ENCODE assay signal across 11 cellular contexts in genomic region chr14:104863131-104863862, GRCh38. TPM values are rescaled to one million over a fixed set of nuclear protein-coding genes. Genes with fewer than 3 reads are reported as not detected.
DNase-seq lines count a peak whose midpoint lies in the region; FAIRE-seq and TF ChIP-seq lines count a peak whose summit lies in the region.
"Had no signal": no experiment of that assay in that cellular context is flagged by ENCODE, and none has a peak within 500 bp of the region (broad histone marks: within the 10 kb centered on the region; RNA-seq: fewer than 3 reads in every experiment).

No MANE protein-coding gene starts in this region.

- peaks cover 26% of the 10 kb centered on the region for H3K79me2 ChIP-seq in SK-N-SH (ENCODE audit: insufficient read depth)

- no peaks in the 10 kb centered on the region for H3K9me2 ChIP-seq in SK-N-SH

- H3K27ac ChIP-seq in HUES64 (ENCODE audit: low read depth, low read length), result no peak overlapping the region
- no peak overlapping the region for H3K27ac ChIP-seq in sigmoid colon
- no peak overlapping the region for H3K27ac ChIP-seq in SK-N-SH (ENCODE audit: low read depth in 2 of 2, low read length in 1 of 2)
- H3K27ac ChIP-seq: GM23248, SJCRH30 had no signal

- H3K27me3 ChIP-seq in HUES64 (ENCODE audit: insufficient read depth, low read length), result peaks cover 27% of the 10 kb centered on the region
- no peaks in the 10 kb centered on the region for H3K27me3 ChIP-seq in bronchial epithelial cell (ENCODE audit: control insufficient read depth, insufficient read depth, low read length)
- no peaks in the 10 kb centered on the region for H3K27me3 ChIP-seq in kidney epithelial cell (ENCODE audit: control insufficient read depth, insufficient read depth, low read length)
- peaks cover 0 to 9% (median 0%) of the 10 kb centered on the region in 3 donors for H3K27me3 ChIP-seq in sigmoid colon
- no peaks in the 10 kb centered on the region for H3K27me3 ChIP-seq in SK-N-SH (ENCODE audit: insufficient read depth)
- H3K27me3 ChIP-seq: SJCRH30 had no signal

- H2AFZ ChIP-seq in SK-N-SH (ENCODE audit: low read depth), result no peak overlapping the region

- H3K4me1 ChIP-seq in HUES64 (ENCODE audit: insufficient read depth, low read length) (no peaks in the 10 kb centered on the region), sigmoid colon (peaks cover 0 to 33% (median 26%) of the 10 kb centered on the region in 4 donors), SK-N-SH (ENCODE audit: control insufficient read depth in 1 of 2, insufficient read depth in 2 of 2, low read depth in 1 of 2, low read length in 1 of 2) (peaks cover 7 to 12% of the 10 kb centered on the region in 2 experiments; a peak in 2 of 4 replicates)
- H3K4me1 ChIP-seq: SJCRH30 had no signal

- CTCF ChIA-PET in SK-N-SH (lab: Yijun Ruan, JAX), result interaction anchor here (0.7 to 2.9 kb wide), 7 partner anchors 14 to 182 kb away, joined by 3 to 13 read pairs (median 3); no protein-coding TSS in a partner anchor

- TF ChIP-seq CTCF in bronchial epithelial cell (IDR thresholded peaks at IDR 0.05; ENCODE audit: insufficient read depth, low read length, severe bottlenecking) (no peak), kidney epithelial cell (IDR thresholded peaks at IDR 0.05; ENCODE audit: insufficient read depth, low read length, poor library complexity, severe bottlenecking) (no peak), sigmoid colon (IDR thresholded peaks at IDR 0.05) (no peak), SK-N-SH (IDR thresholded peaks at IDR 0.05) (no peak)

- peaks cover 21% of the 10 kb centered on the region for H4K20me1 ChIP-seq in SK-N-SH (ENCODE audit: insufficient read depth)

- H3F3A ChIP-seq in SK-N-SH (replicated peaks; ENCODE audit: insufficient read depth), result no peaks in the 10 kb centered on the region

- H3K9me3 ChIP-seq in HUES64 (ENCODE audit: insufficient read depth, low read depth, low read length), result no peaks in the 10 kb centered on the region
- H3K9me3 ChIP-seq in sigmoid colon, result no peaks in the 10 kb centered on the region
- H3K9me3 ChIP-seq in SK-N-SH, result no peaks in the 10 kb centered on the region
- H3K9me3 ChIP-seq: SJCRH30 had no signal

- no peak for TF ChIP-seq RAD21 in SK-N-SH (IDR thresholded peaks at IDR 0.05; ENCODE audit: low read length)

- POLR2A ChIA-PET in SK-N-SH (lab: Yijun Ruan, JAX), result no interaction called here

- TF ChIP-seq EP300 in sigmoid colon (IDR thresholded peaks at IDR 0.05) (no peak), SK-N-SH (IDR thresholded peaks at IDR 0.05; ENCODE audit: borderline replicate concordance in 1 of 2, low read depth in 1 of 2, low read length in 1 of 2) (no peak)

- DNase-seq in bronchial epithelial cell (ENCODE audit: low read depth), result no peak
- DNase-seq in kidney epithelial cell (ENCODE audit: low read depth), result no peak
- peak; percentile 56 for DNase-seq in sigmoid colon
- no peak for DNase-seq in A172 (ENCODE audit: low spot score)
- no peak for DNase-seq in DMS53 (lab: John Stamatoyannopoulos, UW)
- no peak for DNase-seq in SK-N-SH
- DNase-seq: activated CD8-positive, alpha-beta memory T cell treated with anti-CD3 and anti-CD28 coated beads, Interleukin-2, amount 50 U/mL, for 4 hours; GM23248; SJCRH30 had no signal

- H3K9ac ChIP-seq in HUES64 (ENCODE audit: low read depth, low read length) (no peak overlapping the region), SK-N-SH (no peak overlapping the region)
- H3K9ac ChIP-seq: GM23248 had no signal

- intact Hi-C loops in sigmoid colon (cut with DNase I), result no loop called here

- H3K36me3 ChIP-seq in HUES64 (ENCODE audit: insufficient read depth, low read length) (peaks cover 6% of the 10 kb centered on the region), bronchial epithelial cell (ENCODE audit: control insufficient read depth, insufficient read depth, low read length) (peaks cover 11% of the 10 kb centered on the region), kidney epithelial cell (ENCODE audit: control insufficient read depth, insufficient read depth, low read length) (no peaks in the 10 kb centered on the region), sigmoid colon (no peaks in the 10 kb centered on the region), SK-N-SH (replicated peaks in 1 of 2; ENCODE audit: control insufficient read depth in 1 of 2, insufficient read depth in 2 of 2, low read length in 1 of 2) (no peaks in the 10 kb centered on the region)
- H3K36me3 ChIP-seq: SJCRH30 had no signal

- H3K4me3 ChIP-seq in HUES64 (ENCODE audit: low read length) (peak overlapping the region; percentile 84), bronchial epithelial cell (ENCODE audit: low read depth, low read length) (peak overlapping the region; percentile 89), kidney epithelial cell (ENCODE audit: low read depth, low read length) (peak overlapping the region; percentile 55), sigmoid colon (no peak overlapping the region), SK-N-SH (ENCODE audit: low read depth in 2 of 2, low read length in 1 of 2) (no peak overlapping the region)
- H3K4me3 ChIP-seq: GM23248, SJCRH30 had no signal

- no peak for FAIRE-seq in bronchial epithelial cell (lab: Jason Lieb, UNC)
- FAIRE-seq: GM18507 had no signal

- H3K4me2 ChIP-seq in SK-N-SH, result no peak overlapping the region

- 84% methylated on average over 13 of the region's 13 CpGs for WGBS in HUES64
- WGBS in sigmoid colon, 2 donors, result 50 to 67% methylated on average over 13 of the region's 13 CpGs
- 98% methylated on average over 13 of the region's 13 CpGs for WGBS in SK-N-SH (ENCODE audit: low lambda C conversion rate)

- no peak for TF ChIP-seq POLR2A in sigmoid colon (IDR thresholded peaks at IDR 0.05)

TF ChIP-seq in SK-N-SH, 30 proteins besides CTCF, POLR2A, EP300 and RAD21 (continues in another document):
- TF ChIP-seq MEF2A (IDR thresholded peaks at IDR 0.05; ENCODE audit: borderline replicate concordance, low read depth), result no peak
- TF ChIP-seq NRF1 (IDR thresholded peaks at IDR 0.05; ENCODE audit: low read depth, low read length), result no peak
- TF ChIP-seq ZBTB33 (IDR thresholded peaks at IDR 0.05; ENCODE audit: borderline replicate concordance, low read depth), result no peak
- no peak for TF ChIP-seq RCOR1 (IDR thresholded peaks at IDR 0.05; ENCODE audit: low read length)
- no peak for TF ChIP-seq YY1 (IDR thresholded peaks at IDR 0.05; ENCODE audit: low read depth)
- TF ChIP-seq IRF3 (IDR thresholded peaks at IDR 0.05; ENCODE audit: low read depth, low read length), result no peak
- no peak for TF ChIP-seq GABPA (IDR thresholded peaks at IDR 0.05; ENCODE audit: low read depth)
- no peak for TF ChIP-seq MXI1 (IDR thresholded peaks at IDR 0.05; ENCODE audit: low read depth, low read length)
- TF ChIP-seq PBX3 (IDR thresholded peaks at IDR 0.05), result no peak
- TF ChIP-seq USF2 (IDR thresholded peaks at IDR 0.05; ENCODE audit: borderline replicate concordance, low read depth, low read length), result no peak
- no peak for TF ChIP-seq EZH2phosphoT487 (IDR thresholded peaks at IDR 0.05; ENCODE audit: borderline replicate concordance, low read depth)

RNA-seq across cellular contexts. Expression of gene CEP170B, which starts 1.8 kb away (rescaled TPM):
- 12.0 TPM for polyA plus RNA-seq in HUES64 (2013, experiment 1 of 2)
- 11.1 TPM for polyA plus RNA-seq in HUES64 (2013, experiment 2 of 2)
- total RNA-seq in bronchial epithelial cell, result 29.0 and 41.5 TPM in 2 replicates
- 51.9 and 60.9 TPM in 2 replicates for total RNA-seq in kidney epithelial cell
- total RNA-seq in sigmoid colon, result 10 to 100 TPM in 2 of 4 donors, 1 to 10 TPM in 2; 5.4 to 16.1 (median 11.4) TPM
- polyA plus RNA-seq in sigmoid colon, result 10 to 100 TPM; 12.6 to 60.0 (median 22.4) TPM
- total RNA-seq in A172 (2014; rRNA removed; shearing (Covaris generic)), result 9.8 and 11.2 TPM in 2 replicates
- 7.7 and 11.0 TPM in 2 replicates for polyA plus RNA-seq in SK-N-SH (2012; rRNA removed)
- 3.9 and 5.9 TPM in 2 replicates for polyA plus RNA-seq in SK-N-SH (2012; cell fraction: cytosol; rRNA removed)
- 52.8 and 69.2 TPM in 2 replicates for polyA plus RNA-seq in SK-N-SH (2012; cell fraction: nucleus; rRNA removed)

Comparison
In these comparisons a context has a peak if more than half of its experiments do, and no peak if none do; other contexts are left out.
1. H3K4me3 ChIP-seq: peak in HUES64 (single experiment), bronchial epithelial cell (single experiment) and kidney epithelial cell (single experiment); none in sigmoid colon (0 of 4) and SK-N-SH (0 of 2).